Comparison of ENCODE assay signal across 18 cellular contexts in genomic region chr18:76145506-76145905, GRCh38.
"Had no signal": no experiment of that assay in that cellular context is flagged by ENCODE, and none has a peak within 500 bp of the region (broad histone marks: within the 10 kb centered on the region; RNA-seq: fewer than 3 reads in every experiment).

No MANE protein-coding gene starts in this region.

- DNase-seq: Kasumi-1, MM.1S, NCI-H1092 treated with DMSO at 0.1 percent for 48 hours, NCI-H1436 treated with DMSO at 0.1 percent for 48 hours, NCI-H1694, NCI-H187 treated with DMSO at 0.1 percent for 48 hours, NCI-H2107, NCI-H2227 treated with DMSO at 0.1 percent for 48 hours, NCI-H526 treated with DMSO at 0.1 percent for 48 hours, NCI-H748 treated with DMSO at 0.1 percent for 48 hours, RPMI8226, SHP77, SK-N-SH, SW 1271 had no signal

- ATAC-seq: K562 had no signal

- H3K4me1 Mint-ChIP-seq: IgD-negative memory B cell had no signal

- H3K27ac ChIP-seq: HL-60, KMS-11 had no signal

- H3K36me3 Mint-ChIP-seq: IgD-negative memory B cell had no signal

- H3K9me2 ChIP-seq: SK-N-SH had no signal

- H3K4me2 ChIP-seq: KMS-11, SK-N-SH had no signal

- H3K27me3 Mint-ChIP-seq: IgD-negative memory B cell had no signal

- H3K4me3 Mint-ChIP-seq: IgD-negative memory B cell had no signal

- H3K4me3 ChIP-seq: K562 had no signal

- H3K27ac Mint-ChIP-seq: IgD-negative memory B cell had no signal
